In the genomic region with DNA sequence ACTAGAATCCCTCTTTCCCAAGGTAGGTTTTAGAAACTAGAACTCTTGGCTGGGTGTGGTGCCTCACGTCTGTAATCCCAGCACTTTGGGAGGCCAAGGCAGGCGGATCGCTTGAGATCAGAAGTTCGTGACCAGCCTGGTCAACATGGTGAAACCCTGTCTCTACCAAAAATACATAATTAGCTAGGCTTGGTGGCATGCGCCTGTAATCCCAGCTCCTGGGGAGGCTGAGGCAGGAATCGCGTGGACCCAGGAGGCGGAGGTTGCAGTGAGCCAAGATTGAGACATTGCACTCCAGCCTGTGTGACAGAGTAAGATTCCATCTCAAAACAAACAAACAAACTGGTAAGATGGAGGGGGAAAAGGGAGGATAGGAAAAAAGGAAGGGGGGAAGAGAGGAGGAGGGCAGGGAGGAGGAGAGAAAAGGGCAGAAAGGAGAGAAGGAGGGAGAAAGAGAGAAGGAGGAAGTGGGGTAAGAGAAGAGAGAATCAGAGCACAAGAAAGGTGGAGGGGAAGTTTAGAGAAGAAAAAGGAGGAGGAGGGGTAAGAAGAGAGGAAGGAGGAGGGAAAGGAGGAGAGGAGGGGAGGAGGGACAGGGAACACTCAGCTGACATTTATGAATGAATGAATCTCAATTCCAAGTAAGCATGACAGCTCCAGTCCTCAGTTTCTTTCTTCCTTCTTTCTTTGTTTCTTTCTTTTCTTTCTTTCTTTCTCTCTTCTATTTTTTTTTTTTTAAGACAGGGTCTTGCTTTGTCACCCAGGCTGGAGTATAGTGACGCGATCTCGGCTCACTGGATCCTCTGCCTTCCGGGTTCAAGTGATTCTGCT, we compare ENCODE assay signal across 15 cellular contexts. TPM values are rescaled to one million over a fixed set of nuclear protein-coding genes. Genes with fewer than 3 reads are reported as not detected.
A peak's percentile ranks its signal among the peaks of the same experiment; 100 is the strongest.
DNase-seq lines count a peak whose midpoint lies in the region; ATAC-seq, FAIRE-seq and TF ChIP-seq lines count a peak whose summit lies in the region.
"Had no signal": no experiment of that assay in that cellular context is flagged by ENCODE, and none has a peak within 500 bp of the region (broad histone marks: within the 10 kb centered on the region; RNA-seq: fewer than 3 reads in every experiment).

No MANE protein-coding gene starts in this region.

- H3K4me1 ChIP-seq in heart left ventricle (peaks cover 0 to 39% (median 13%) of the 10 kb centered on the region in 12 donors), K562 (replicated peaks in 1 of 2; ENCODE audit: control insufficient read depth in 2 of 2, insufficient read depth in 2 of 2, low read length in 2 of 2) (peaks cover 28 to 39% of the 10 kb centered on the region in 2 experiments), transverse colon (peaks cover 13 to 36% (median 22%) of the 10 kb centered on the region in 4 donors)

- no peaks in the 10 kb centered on the region for H3K9me3 ChIP-seq in heart left ventricle
- H3K9me3 ChIP-seq in K562 (replicated peaks; ENCODE audit: control insufficient read depth, insufficient read depth, low read depth, low read length), result peaks cover 2% of the 10 kb centered on the region; the same call in 1 of the 2 replicates
- no peaks in the 10 kb centered on the region for H3K9me3 ChIP-seq in transverse colon

- FAIRE-seq in K562 (lab: Jason Lieb, UNC), result peak; percentile 65

- TF ChIP-seq EP300 in K562 (IDR thresholded peaks at IDR 0.05; ENCODE audit: low read length) (no peak), transverse colon (IDR thresholded peaks at IDR 0.05; ENCODE audit: low read depth) (no peak)

- TF ChIP-seq POLR2A in heart left ventricle (IDR thresholded peaks at IDR 0.05), result no peak
- no peak for TF ChIP-seq POLR2A in K562 (conservative IDR thresholded peaks at IDR 0.05)
- no peak for TF ChIP-seq POLR2A in transverse colon (IDR thresholded peaks at IDR 0.05)

- in situ Hi-C loops in K562 (cut with MboI), result loop anchor here (5.0 kb wide), 1 partner anchor 70 kb away; no protein-coding TSS in a partner anchor
- in situ Hi-C loops in transverse colon (cut with MboI; ENCODE audit: low pct_ligation_motif_present in 1 of 4, low pct_unique_long_range_greater_than_20kb in 1 of 4, low sequenced_read_pairs in 3 of 4), result loop anchor here in 2 of 4 donors (10.0 kb wide), 2 partner anchors 73 to 123 kb away; partner anchors contain the start of gene CCDC194 (in 1 of the 2)

- no peaks in the 10 kb centered on the region for H3K9me3 Mint-ChIP-seq in naive thymus-derived CD8-positive, alpha-beta T cell
- no peaks in the 10 kb centered on the region for H3K9me3 Mint-ChIP-seq in activated CD4-positive, alpha-beta T cell treated with anti-CD3 and anti-CD28 coated beads for 36 hours (ENCODE audit: low read depth)
- H3K9me3 Mint-ChIP-seq: mesothelial cell of epicardium had no signal

- peak overlapping the region in 9 of 10 donors; percentile 15 to 96 (median 75) for H3K27ac Mint-ChIP-seq in naive thymus-derived CD8-positive, alpha-beta T cell
- H3K27ac Mint-ChIP-seq in activated CD4-positive, alpha-beta T cell treated with anti-CD3 and anti-CD28 coated beads for 36 hours, result no peak overlapping the region
- H3K27ac Mint-ChIP-seq: mesothelial cell of epicardium had no signal

- H4K20me1 ChIP-seq in K562 (replicated peaks; ENCODE audit: control insufficient read depth, insufficient read depth, low read length), result no peaks in the 10 kb centered on the region

- peak overlapping the region in 9 of 12 donors; percentile 75 to 97 (median 87) for H3K4me3 ChIP-seq in heart left ventricle
- no peak overlapping the region for H3K4me3 ChIP-seq in K562
- no peak overlapping the region for H3K4me3 ChIP-seq in transverse colon
- H3K4me3 ChIP-seq: cardiac muscle cell had no signal

- H3K27me3 Mint-ChIP-seq in naive thymus-derived CD8-positive, alpha-beta T cell, result peaks cover 0 to 2% (median 0%) of the 10 kb centered on the region in 5 donors
- no peaks in the 10 kb centered on the region for H3K27me3 Mint-ChIP-seq in activated CD4-positive, alpha-beta T cell treated with anti-CD3 and anti-CD28 coated beads for 36 hours

- H3K36me3 ChIP-seq in heart left ventricle (no peaks in the 10 kb centered on the region), K562 (ENCODE audit: control insufficient read depth, insufficient read depth, low read length) (no peaks in the 10 kb centered on the region), transverse colon (no peaks in the 10 kb centered on the region)
- H3K36me3 ChIP-seq: cardiac muscle cell had no signal

- H2AFZ ChIP-seq in K562 (ENCODE audit: low read depth, low read length), result peak overlapping the region; percentile 82

- intact Hi-C loops in heart left ventricle (cut with DNase I) (loop anchor here in 9 of 10 donors (2.0 to 10.0 kb wide), 8 partner anchors 15 to 123 kb away; partner anchors contain the start of genes CCDC194 (in 6 of the 9) and PGLS (in 2 of the 9)), left cardiac atrium (cut with DNase I) (loop anchor here in 1 of 2 donors (5.0 to 10.0 kb wide), 2 partner anchors 73 to 120 kb away; partner anchors contain the start of gene CCDC194), K562 (cut with micrococcal nuclease) (loop anchor here (2.0 to 5.0 kb wide), 3 partner anchors 15 to 390 kb away; partner anchors contain the start of gene RPL18A), transverse colon (cut with DNase I; ENCODE audit: low total_unique reads) (loop anchor here (5.0 kb wide), 1 partner anchor 120 kb away; no protein-coding TSS in a partner anchor)
- intact Hi-C loops in activated CD4-positive, alpha-beta T cell treated with anti-CD3 and anti-CD28 coated beads for 36 hours (cut with DNase I, micrococcal nuclease), result loop anchor here (2.0 to 5.0 kb wide), 4 partner anchors 15 to 175 kb away; partner anchors contain the start of genes CCDC194 (in 1 of the 2) and GTPBP3 (in 1 of the 2)

- POLR2A ChIA-PET in K562 (lab: Yijun Ruan, JAX), result interaction anchor here (0.7 to 1.7 kb wide), 2 partner anchors 20 to 161 kb away, joined by 4 read pairs; no protein-coding TSS in a partner anchor
- POLR2A ChIA-PET in naive thymus-derived CD8-positive, alpha-beta T cell (lab: Charles Lee), result interaction anchor here (1.1 kb wide), 1 partner anchor 19 kb away, joined by 3 read pairs; no protein-coding TSS in a partner anchor
- POLR2A ChIA-PET in activated CD4-positive, alpha-beta T cell treated with anti-CD3 and anti-CD28 coated beads for 36 hours (lab: Charles Lee), result no interaction called here

- H3K27ac ChIP-seq in heart left ventricle (peak overlapping the region; percentile 78 to 98 (median 95)), K562 (ENCODE audit: extremely low read depth, low read depth, low read length) (no peak overlapping the region), transverse colon (peak overlapping the region in 3 of 4 donors; percentile 82 to 88 (median 88))

- CTCF ChIA-PET in K562 (lab: Yijun Ruan, JAX; ENCODE audit: low intra/inter-chr PET ratio), result interaction anchor here (0.6 to 2.3 kb wide), 3 partner anchors 14 to 27 kb away, joined by 3 to 10 read pairs (median 5); no protein-coding TSS in a partner anchor
- CTCF ChIA-PET in activated CD4-positive, alpha-beta T cell treated with anti-CD3 and anti-CD28 coated beads for 36 hours (lab: Charles Lee), result interaction anchor here (0.6 to 0.8 kb wide), 2 partner anchors 33 to 291 kb away, joined by 3 read pairs; no protein-coding TSS in a partner anchor

- no TSS peak for BruUV-seq in K562 (replicated peaks; lab: Mats Ljungman, UMichigan)

- no peaks in the 10 kb centered on the region for H3K36me3 Mint-ChIP-seq in naive thymus-derived CD8-positive, alpha-beta T cell
- no peaks in the 10 kb centered on the region for H3K36me3 Mint-ChIP-seq in activated CD4-positive, alpha-beta T cell treated with anti-CD3 and anti-CD28 coated beads for 36 hours (ENCODE audit: low read depth)
- H3K36me3 Mint-ChIP-seq: mesothelial cell of epicardium had no signal

- H3K4me2 ChIP-seq in K562 (ENCODE audit: insufficient read depth, low read length), result no peak overlapping the region

- TF ChIP-seq RAD21 in K562 (CRISPR knock-in tag; conservative IDR thresholded peaks at IDR 0.05 in 1 of 2, IDR thresholded peaks at IDR 0.05 in 1 of 2), result no peak

- peak overlapping the region in 1 of 2 experiments; percentile 47; a peak in 1 of 4 replicates for H3K9ac ChIP-seq in K562 (ENCODE audit: insufficient read depth in 1 of 2, low read depth in 2 of 2, low read length in 2 of 2)

- H3K4me3 Mint-ChIP-seq in naive thymus-derived CD8-positive, alpha-beta T cell, result peak overlapping the region in 2 of 10 donors; percentile 3 to 11
- H3K4me3 Mint-ChIP-seq in activated CD4-positive, alpha-beta T cell treated with anti-CD3 and anti-CD28 coated beads for 36 hours, result no peak overlapping the region

- ATAC-seq in heart left ventricle (no peak), left cardiac atrium (no peak), K562 (no peak)
- no peak for ATAC-seq in naive thymus-derived CD8-positive, alpha-beta T cell
- ATAC-seq in activated CD4-positive, alpha-beta T cell treated with anti-CD3 and anti-CD28 coated beads for 36 hours, result no peak

- WGBS in heart left ventricle, 4 donors, result 57 to 67% (median 61%) methylated on average over 12 of the region's 12 CpGs
- 43% methylated on average over 10 of the region's 12 CpGs for WGBS in K562 (ENCODE audit: insufficient coverage, low coverage, missing lambda C conversion rate)
- 37 to 66% methylated on average over 6 to 12 of the region's 12 CpGs for WGBS in transverse colon (ENCODE audit: low coverage in 1 of 2), 2 donors

- H3K27me3 ChIP-seq in heart left ventricle (no peaks in the 10 kb centered on the region), K562 (ENCODE audit: control insufficient read depth in 2 of 2, insufficient read depth in 2 of 2, low read length in 2 of 2) (peaks cover 0 to 7% of the 10 kb centered on the region in 2 experiments; a peak in 2 of 5 replicates), transverse colon (no peaks in the 10 kb centered on the region)

- TF ChIP-seq CTCF in heart left ventricle (IDR thresholded peaks at IDR 0.05), result no peak
- no peak for TF ChIP-seq CTCF in K562 (IDR thresholded peaks at IDR 0.05 in 2 of 3, conservative IDR thresholded peaks at IDR 0.05 in 1 of 3; ENCODE audit: insufficient read depth in 2 of 3, low read depth in 1 of 3, low read length in 3 of 3)
- no peak for TF ChIP-seq CTCF in transverse colon (IDR thresholded peaks at IDR 0.05)

- DNase-seq in heart left ventricle (peak in 1 of 5 donors; percentile 30), left cardiac atrium (no peak), K562 (ENCODE audit: extremely low read depth in 1 of 4, low spot score in 3 of 4) (no peak), transverse colon (no peak), T-helper 9 cell (no peak)
- DNase-seq in naive thymus-derived CD8-positive, alpha-beta T cell, result no peak
- DNase-seq in activated CD4-positive, alpha-beta T cell treated with anti-CD3 and anti-CD28 coated beads for 36 hours, result no peak
- no peak for DNase-seq in activated CD4-positive, alpha-beta T cell treated with anti-CD3 and anti-CD28 coated beads for 1 hour
- DNase-seq: activated CD4-positive, alpha-beta T cell treated with anti-CD3 and anti-CD28 coated beads for 48 hours; activated effector memory CD4-positive, alpha-beta T cell treated with Interleukin-2 at 50 U/mL for 16 hours; Karpas-422 had no signal

- H3K9me1 ChIP-seq in K562 (ENCODE audit: control insufficient read depth, insufficient read depth, low read length), result no peaks in the 10 kb centered on the region

- peaks cover 20 to 53% (median 29%) of the 10 kb centered on the region in 4 donors for H3K4me1 Mint-ChIP-seq in naive thymus-derived CD8-positive, alpha-beta T cell
- peaks cover 18% of the 10 kb centered on the region for H3K4me1 Mint-ChIP-seq in activated CD4-positive, alpha-beta T cell treated with anti-CD3 and anti-CD28 coated beads for 36 hours

- no peaks in the 10 kb centered on the region for H3K79me2 ChIP-seq in K562 (ENCODE audit: control insufficient read depth, insufficient read depth, low read length)

RNA-seq across cellular contexts. Expression of gene SLC27A1, which starts 2.6 kb away (rescaled TPM):
- 10 to 100 TPM; 32.6 to 70.3 (median 52.7) TPM for total RNA-seq in heart left ventricle
- 10 to 100 TPM; 22.1 to 47.6 TPM for polyA plus RNA-seq in heart left ventricle
- 10 to 100 TPM; 33.4 to 55.1 TPM for total RNA-seq in left cardiac atrium
- 4.5 and 13.1 TPM in 2 replicates for total RNA-seq in K562 (2011; cell fraction: chromatin; rRNA removed; ENCODE audit: low replicate concordance)
- 8.3 and 9.1 TPM in 2 replicates for total RNA-seq in K562 (2011; cell fraction: nucleolus; rRNA removed)
- total RNA-seq in K562 (2011; cell fraction: nucleoplasm; rRNA removed), result 5.7 and 7.9 TPM in 2 replicates
- total RNA-seq in K562 (2014; rRNA removed), result 1.9 and 2.8 TPM in 2 replicates
- 0.38 and 0.44 TPM in 2 replicates for total RNA-seq in K562 (2014; rRNA removed; fragmentation: Illumina TruSeq; extraction: Trizol)
- 0.79 and 1.0 TPM in 2 replicates for total RNA-seq in K562 (2015; rRNA removed; fragmentation: Illumina TruSeq; extraction: Trizol)
- total RNA-seq in K562 (2021), result 1.6 and 2.0 TPM in 2 replicates
- polyA plus RNA-seq in K562 (2011; rRNA removed), result 1.4 and 1.7 TPM in 2 replicates
- 1.8 and 3.5 TPM in 2 replicates for polyA plus RNA-seq in K562 (2011; cell fraction: cytosol; rRNA removed)
- polyA plus RNA-seq in K562 (2011; cell fraction: nucleus; rRNA removed), result 7.2 and 8.8 TPM in 2 replicates
- polyA plus RNA-seq in K562 (2012), result 1.8 and 4.7 TPM in 2 replicates
- 1.1 and 1.3 TPM in 2 replicates for polyA plus RNA-seq in K562 (2014; fragmentation: Illumina TruSeq; extraction: Trizol)
- under 1 TPM; 0.06 to 0.10 TPM for polyA plus RNA-seq in K562 (2014; fragmentation: Nextera tagmentation; extraction: Ambion mirVana)
- polyA plus RNA-seq in K562 (2014; rRNA removed), result 2.0 and 3.0 TPM in 2 replicates
- 0.81 and 0.84 TPM in 2 replicates for polyA minus RNA-seq in K562 (2011; rRNA and poly(A)+ RNA removed)
- 2.1 and 3.7 TPM in 2 replicates for polyA minus RNA-seq in K562 (2011; cell fraction: cytosol; rRNA and poly(A)+ RNA removed)
- polyA minus RNA-seq in K562 (2011; cell fraction: nucleus; rRNA and poly(A)+ RNA removed), result 1.8 and 1.9 TPM in 2 replicates
- total RNA-seq in naive thymus-derived CD8-positive, alpha-beta T cell, result 10 to 100 TPM in 1 of 2 experiments, 1 to 10 TPM in 1; 9.4 to 10.9 TPM
- polyA plus RNA-seq in naive thymus-derived CD8-positive, alpha-beta T cell, result 10 to 100 TPM; 12.5 to 14.6 (median 13.8) TPM
- total RNA-seq in transverse colon, result 10 to 100 TPM in 1 of 4 donors, 1 to 10 TPM in 3; 4.0 to 11.1 (median 7.0) TPM
- 1 to 10 TPM; 2.2 to 2.7 TPM for total RNA-seq in activated CD4-positive, alpha-beta T cell treated with anti-CD3 and anti-CD28 coated beads for 36 hours

RNA-seq across cellular contexts. Expression of gene NXNL1, which starts 7.0 kb away (rescaled TPM):
- total RNA-seq in heart left ventricle (1 to 10 TPM in 1 of 9 donors, under 1 TPM in 3, not detected in 5; 0.32 to 1.1 (median 0.57) TPM), left cardiac atrium (under 1 TPM in 1 of 2 donors, not detected in 1; 0.56 TPM), K562 (2014; rRNA removed) (not detected in 2 replicates), K562 (2014; rRNA removed; fragmentation: Illumina TruSeq; extraction: Trizol) (not detected in 2 replicates), K562 (2015; rRNA removed; fragmentation: Illumina TruSeq; extraction: Trizol) (not detected in 2 replicates), K562 (2021) (not detected in 2 replicates), transverse colon (not detected)
- polyA plus RNA-seq in heart left ventricle (under 1 TPM in 1 of 2 donors, not detected in 1; 0.69 TPM), K562 (2011; rRNA removed) (not detected in 2 replicates), K562 (2014; fragmentation: Illumina TruSeq; extraction: Trizol) (not detected in 2 replicates), K562 (2014; fragmentation: Nextera tagmentation; extraction: Ambion mirVana) (not detected), K562 (2014; rRNA removed) (not detected in 2 replicates)
- total RNA-seq in K562 (2011; cell fraction: chromatin; rRNA removed; ENCODE audit: low replicate concordance), result not detected in 2 replicates
- not detected in 2 replicates for total RNA-seq in K562 (2011; cell fraction: nucleolus; rRNA removed)
- total RNA-seq in K562 (2011; cell fraction: nucleoplasm; rRNA removed), result not detected in 2 replicates
- polyA plus RNA-seq in K562 (2011; cell fraction: cytosol; rRNA removed), result not detected in 2 replicates
- not detected in 2 replicates for polyA plus RNA-seq in K562 (2011; cell fraction: nucleus; rRNA removed)
- not detected in 2 replicates for polyA plus RNA-seq in K562 (2012)
- polyA minus RNA-seq in K562 (2011; rRNA and poly(A)+ RNA removed), result not detected in 2 replicates
- polyA minus RNA-seq in K562 (2011; cell fraction: cytosol; rRNA and poly(A)+ RNA removed), result not detected in 2 replicates
- polyA minus RNA-seq in K562 (2011; cell fraction: nucleus; rRNA and poly(A)+ RNA removed), result not detected in 2 replicates
- total RNA-seq in naive thymus-derived CD8-positive, alpha-beta T cell, result not detected
- not detected for polyA plus RNA-seq in naive thymus-derived CD8-positive, alpha-beta T cell
- not detected for total RNA-seq in activated CD4-positive, alpha-beta T cell treated with anti-CD3 and anti-CD28 coated beads for 36 hours
- total RNA-seq: cardiac muscle cell, epithelial cell of proximal tubule, mesothelial cell of epicardium had no signal
- polyA plus RNA-seq: thymus had no signal

RNA-seq across cellular contexts. Expression of gene TMEM221, which starts 19.2 kb away (rescaled TPM):
- total RNA-seq in heart left ventricle (under 1 TPM in 1 of 9 donors, not detected in 8; 0.52 TPM), left cardiac atrium (under 1 TPM; 0.18 to 0.21 TPM), K562 (2014; rRNA removed) (not detected in 2 replicates), K562 (2014; rRNA removed; fragmentation: Illumina TruSeq; extraction: Trizol) (not detected in 2 replicates), K562 (2015; rRNA removed; fragmentation: Illumina TruSeq; extraction: Trizol) (not detected in 2 replicates), K562 (2021) (not detected in 2 replicates), transverse colon (under 1 TPM in 1 of 4 donors, not detected in 3; 0.48 TPM)
- polyA plus RNA-seq in heart left ventricle (under 1 TPM in 1 of 2 donors, not detected in 1; 0.04 TPM), K562 (2011; rRNA removed) (0.15 and 0.35 TPM in 2 replicates), K562 (2014; fragmentation: Illumina TruSeq; extraction: Trizol) (not detected in 2 replicates), K562 (2014; fragmentation: Nextera tagmentation; extraction: Ambion mirVana) (under 1 TPM in 1 of 2 experiments, not detected in 1; 0.06 TPM), K562 (2014; rRNA removed) (not detected in 2 replicates)
- 0.62 TPM in 1 of 2 replicates, not detected in the other for total RNA-seq in K562 (2011; cell fraction: chromatin; rRNA removed; ENCODE audit: low replicate concordance)
- 0.26 TPM in 1 of 2 replicates, not detected in the other for total RNA-seq in K562 (2011; cell fraction: nucleolus; rRNA removed)
- total RNA-seq in K562 (2011; cell fraction: nucleoplasm; rRNA removed), result 0.22 TPM in 1 of 2 replicates, not detected in the other
- polyA plus RNA-seq in K562 (2011; cell fraction: cytosol; rRNA removed), result 0.10 and 0.18 TPM in 2 replicates
- polyA plus RNA-seq in K562 (2011; cell fraction: nucleus; rRNA removed), result 0.18 and 0.28 TPM in 2 replicates
- 0.12 TPM in 1 of 2 replicates, not detected in the other for polyA plus RNA-seq in K562 (2012)
- not detected in 2 replicates for polyA minus RNA-seq in K562 (2011; rRNA and poly(A)+ RNA removed)
- polyA minus RNA-seq in K562 (2011; cell fraction: cytosol; rRNA and poly(A)+ RNA removed), result not detected in 2 replicates
- 0.22 and 0.27 TPM in 2 replicates for polyA minus RNA-seq in K562 (2011; cell fraction: nucleus; rRNA and poly(A)+ RNA removed)
- not detected for total RNA-seq in naive thymus-derived CD8-positive, alpha-beta T cell
- polyA plus RNA-seq in naive thymus-derived CD8-positive, alpha-beta T cell, result under 1 TPM in 1 of 3 donors, not detected in 2; 0.13 TPM
- total RNA-seq in activated CD4-positive, alpha-beta T cell treated with anti-CD3 and anti-CD28 coated beads for 36 hours, result not detected
- total RNA-seq: epithelial cell of proximal tubule had no signal

RNA-seq across cellular contexts. Expression of gene PGLS, which starts 43.8 kb away (rescaled TPM):
- total RNA-seq in heart left ventricle (10 to 100 TPM; 15.5 to 57.1 (median 27.0) TPM), left cardiac atrium (10 to 100 TPM; 28.6 to 37.3 TPM), K562 (2014; rRNA removed) (38.1 and 42.4 TPM in 2 replicates), K562 (2014; rRNA removed; fragmentation: Illumina TruSeq; extraction: Trizol) (5.7 and 10.9 TPM in 2 replicates), K562 (2015; rRNA removed; fragmentation: Illumina TruSeq; extraction: Trizol) (27.7 and 31.0 TPM in 2 replicates), K562 (2021) (61.1 and 65.5 TPM in 2 replicates), transverse colon (100 to 1,000 TPM in 3 of 4 donors, 10 to 100 TPM in 1; 90.4 to 146 (median 117) TPM)
- polyA plus RNA-seq in heart left ventricle (10 to 100 TPM; 28.8 to 45.9 TPM), K562 (2011; rRNA removed) (21.2 and 39.4 TPM in 2 replicates), K562 (2014; fragmentation: Illumina TruSeq; extraction: Trizol) (23.7 and 27.1 TPM in 2 replicates), K562 (2014; fragmentation: Nextera tagmentation; extraction: Ambion mirVana) (1 to 10 TPM in 1 of 2 experiments, under 1 TPM in 1; 0.79 to 1.1 TPM), K562 (2014; rRNA removed) (51.7 and 52.6 TPM in 2 replicates)
- total RNA-seq in K562 (2011; cell fraction: chromatin; rRNA removed; ENCODE audit: low replicate concordance), result 25.8 and 59.8 TPM in 2 replicates
- total RNA-seq in K562 (2011; cell fraction: nucleolus; rRNA removed), result 50.9 and 57.9 TPM in 2 replicates
- 34.4 and 35.8 TPM in 2 replicates for total RNA-seq in K562 (2011; cell fraction: nucleoplasm; rRNA removed)
- polyA plus RNA-seq in K562 (2011; cell fraction: cytosol; rRNA removed), result 57.8 and 119 TPM in 2 replicates
- 39.0 and 56.0 TPM in 2 replicates for polyA plus RNA-seq in K562 (2011; cell fraction: nucleus; rRNA removed)
- polyA plus RNA-seq in K562 (2012), result 40.4 and 112 TPM in 2 replicates
- 13.2 and 17.5 TPM in 2 replicates for polyA minus RNA-seq in K562 (2011; rRNA and poly(A)+ RNA removed)
- polyA minus RNA-seq in K562 (2011; cell fraction: cytosol; rRNA and poly(A)+ RNA removed), result 28.4 and 35.0 TPM in 2 replicates
- 23.0 and 27.4 TPM in 2 replicates for polyA minus RNA-seq in K562 (2011; cell fraction: nucleus; rRNA and poly(A)+ RNA removed)
- total RNA-seq in naive thymus-derived CD8-positive, alpha-beta T cell, result 10 to 100 TPM; 78.8 to 82.6 TPM
- polyA plus RNA-seq in naive thymus-derived CD8-positive, alpha-beta T cell, result 10 to 100 TPM; 68.9 to 73.4 (median 73.0) TPM
- total RNA-seq in activated CD4-positive, alpha-beta T cell treated with anti-CD3 and anti-CD28 coated beads for 36 hours, result 10 to 100 TPM; 53.1 to 55.5 TPM

RNA-seq across cellular contexts. Expression of gene MVB12A, which starts 47.8 kb away (rescaled TPM):
- total RNA-seq in heart left ventricle (10 to 100 TPM; 11.8 to 41.5 (median 18.5) TPM), left cardiac atrium (10 to 100 TPM; 22.6 to 24.8 TPM), K562 (2014; rRNA removed) (43.0 and 45.3 TPM in 2 replicates), K562 (2014; rRNA removed; fragmentation: Illumina TruSeq; extraction: Trizol) (7.1 and 10.0 TPM in 2 replicates), K562 (2015; rRNA removed; fragmentation: Illumina TruSeq; extraction: Trizol) (21.1 and 22.8 TPM in 2 replicates), K562 (2021) (46.2 and 46.9 TPM in 2 replicates), transverse colon (10 to 100 TPM; 22.9 to 84.2 (median 83.1) TPM)
- polyA plus RNA-seq in heart left ventricle (10 to 100 TPM; 30.7 to 46.5 TPM), K562 (2011; rRNA removed) (22.4 and 28.1 TPM in 2 replicates), K562 (2014; fragmentation: Illumina TruSeq; extraction: Trizol) (22.5 and 34.3 TPM in 2 replicates), K562 (2014; fragmentation: Nextera tagmentation; extraction: Ambion mirVana) (1 to 10 TPM; 1.2 to 1.7 TPM), K562 (2014; rRNA removed) (39.7 and 42.5 TPM in 2 replicates)
- 25.5 and 71.2 TPM in 2 replicates for total RNA-seq in K562 (2011; cell fraction: chromatin; rRNA removed; ENCODE audit: low replicate concordance)
- total RNA-seq in K562 (2011; cell fraction: nucleolus; rRNA removed), result 47.4 and 53.0 TPM in 2 replicates
- 44.1 and 57.1 TPM in 2 replicates for total RNA-seq in K562 (2011; cell fraction: nucleoplasm; rRNA removed)
- polyA plus RNA-seq in K562 (2011; cell fraction: cytosol; rRNA removed), result 36.6 and 75.2 TPM in 2 replicates
- polyA plus RNA-seq in K562 (2011; cell fraction: nucleus; rRNA removed), result 33.1 and 48.1 TPM in 2 replicates
- polyA plus RNA-seq in K562 (2012), result 26.7 and 60.7 TPM in 2 replicates
- 6.1 and 9.0 TPM in 2 replicates for polyA minus RNA-seq in K562 (2011; rRNA and poly(A)+ RNA removed)
- polyA minus RNA-seq in K562 (2011; cell fraction: cytosol; rRNA and poly(A)+ RNA removed), result 10.4 and 19.3 TPM in 2 replicates
- 15.6 and 16.1 TPM in 2 replicates for polyA minus RNA-seq in K562 (2011; cell fraction: nucleus; rRNA and poly(A)+ RNA removed)
- total RNA-seq in naive thymus-derived CD8-positive, alpha-beta T cell, result 10 to 100 TPM; 28.1 to 30.0 TPM
- 10 to 100 TPM; 24.3 to 34.6 (median 31.0) TPM for polyA plus RNA-seq in naive thymus-derived CD8-positive, alpha-beta T cell
- 10 to 100 TPM; 27.6 to 32.6 TPM for total RNA-seq in activated CD4-positive, alpha-beta T cell treated with anti-CD3 and anti-CD28 coated beads for 36 hours

Comparison
In these comparisons a context has a peak if more than half of its experiments do, and no peak if none do; other contexts are left out.
1. H3K4me3 ChIP-seq: peak in heart left ventricle (9 of 12); none in K562 (single experiment) and transverse colon (0 of 4).